Comparison of ENCODE assay signal across 18 cellular contexts in the genomic region with DNA sequence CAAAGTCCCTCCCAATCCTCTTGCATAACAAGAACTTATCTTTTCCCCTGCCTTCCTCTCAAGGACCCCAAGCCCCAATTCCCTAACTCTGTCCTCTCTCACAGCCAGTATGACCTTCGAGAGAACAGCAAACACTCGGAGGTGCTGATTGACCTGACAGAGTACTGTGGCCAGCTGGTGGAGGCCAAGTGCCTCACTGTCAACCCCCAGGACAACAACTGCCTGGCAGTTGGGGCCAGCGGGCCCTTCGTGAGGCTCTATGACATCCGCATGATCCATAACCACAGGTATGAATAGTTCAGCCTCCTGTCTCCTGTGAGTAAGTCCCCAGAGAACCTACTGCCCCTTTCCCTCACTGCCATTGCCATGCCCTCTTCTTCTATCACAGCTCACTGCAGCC. TPM values are rescaled to one million over a fixed set of nuclear protein-coding genes. Genes with fewer than 3 reads are reported as not detected.
DNase-seq lines count a peak whose midpoint lies in the region; ATAC-seq, FAIRE-seq and TF ChIP-seq lines count a peak whose summit lies in the region.
"Had no signal": no experiment of that assay in that cellular context is flagged by ENCODE, and none has a peak within 500 bp of the region (broad histone marks: within the 10 kb centered on the region; RNA-seq: fewer than 3 reads in every experiment).

No MANE protein-coding gene starts in this region.

- intact Hi-C loops in left cardiac atrium (cut with DNase I), result no loop called here

- H2AFZ ChIP-seq in GM23248, result no peak overlapping the region

- DNase-seq in GM23248, result peak; percentile 70
- no peak for DNase-seq in RWPE2 (ENCODE audit: low spot score)
- DNase-seq in left cardiac atrium, result no peak
- peak; percentile 37 for DNase-seq in small intestine
- DNase-seq in NCI-H2227 treated with DMSO at 0.1 percent for 48 hours (lab: John Stamatoyannopoulos, UW), result no peak
- no peak for DNase-seq in SW 1271 (lab: John Stamatoyannopoulos, UW)
- DNase-seq: activated CD8-positive, alpha-beta T cell treated with anti-CD3 and anti-CD28 coated beads, Interleukin-2, amount 10 ng/mL, durations not matched to agents 7 days and 5 days; colonic mucosa; mesendoderm; NCI-H1048; NCI-H774; RPMI8226; T-cell; WERI-Rb-1 had no signal

- H4K20me1 ChIP-seq in GM23248 (ENCODE audit: insufficient read depth), result no peaks in the 10 kb centered on the region

- H3K27ac ChIP-seq in GM23248 (no peak overlapping the region), RWPE2 (ENCODE audit: poor library complexity, severe bottlenecking) (no peak overlapping the region), small intestine (ENCODE audit: low read depth in 1 of 2, low read length in 1 of 2) (peak overlapping the region in 1 of 2 donors; percentile 73)
- H3K27ac ChIP-seq: colonic mucosa, WERI-Rb-1 had no signal

- peaks cover 5% of the 10 kb centered on the region; the same call in 1 of the 2 replicates for H3K4me1 ChIP-seq in GM23248 (ENCODE audit: insufficient read depth)
- H3K4me1 ChIP-seq in RWPE2 (ENCODE audit: insufficient read depth, poor library complexity, severe bottlenecking), result no peaks in the 10 kb centered on the region
- H3K4me1 ChIP-seq in small intestine (ENCODE audit: control insufficient read depth in 2 of 2, insufficient read depth in 1 of 2, low read depth in 1 of 2, low read length in 1 of 2), result peaks cover 0 to 9% of the 10 kb centered on the region in 2 donors
- H3K4me1 ChIP-seq: colonic mucosa, HAP-1 had no signal

- 61 to 66% methylated on average over 5 of the region's 5 CpGs for WGBS in GM23248 (ENCODE audit: low coverage in 1 of 2, low lambda C conversion rate in 2 of 2, missing lambda C conversion rate in 2 of 2), 2 experiments
- WGBS in small intestine, 3 donors, result 60 to 81% (median 64%) methylated on average over 5 of the region's 5 CpGs

- H3K27me3 ChIP-seq in GM23248 (replicated peaks; ENCODE audit: insufficient read depth), result no peaks in the 10 kb centered on the region
- H3K27me3 ChIP-seq in RWPE2 (ENCODE audit: insufficient read depth, poor library complexity, severe bottlenecking), result no peaks in the 10 kb centered on the region
- no peaks in the 10 kb centered on the region for H3K27me3 ChIP-seq in small intestine (ENCODE audit: control insufficient read depth in 2 of 2, insufficient read depth in 2 of 2, low read length in 2 of 2)
- H3K27me3 ChIP-seq: colonic mucosa had no signal

- peak; percentile 41; the same call in 1 of the 3 replicates for ATAC-seq in RWPE2 (ENCODE audit: low read depth)
- peak; percentile 19 to 63 for ATAC-seq in left cardiac atrium
- no peak for ATAC-seq in GM18873 (IDR thresholded peaks at IDR 0.05; ENCODE audit: low FRiP score, unreplicated experiment)
- ATAC-seq: activated CD8-positive, alpha-beta T cell treated with anti-CD3 and anti-CD28 coated beads, Interleukin-2, amount 10 ng/mL, durations not matched to agents 7 days and 5 days; T-cell had no signal

- H3K4me3 ChIP-seq in GM23248 (no peak overlapping the region), RWPE2 (ENCODE audit: severe bottlenecking) (no peak overlapping the region), small intestine (ENCODE audit: low read depth in 1 of 2, low read length in 2 of 2) (no peak overlapping the region)
- H3K4me3 ChIP-seq: colonic mucosa, HAP-1 had no signal

- no peak overlapping the region for H3K9ac ChIP-seq in GM23248

- in situ Hi-C loops in GM23248 (cut with MboI), result no loop called here

- peaks cover 10% of the 10 kb centered on the region; the same call in 1 of the 2 replicates for H3K36me3 ChIP-seq in GM23248 (ENCODE audit: low read depth)
- H3K36me3 ChIP-seq in RWPE2 (ENCODE audit: low read depth), result peaks cover 17% of the 10 kb centered on the region
- peaks cover 0 to 7% of the 10 kb centered on the region in 2 donors for H3K36me3 ChIP-seq in small intestine (ENCODE audit: control insufficient read depth in 2 of 2, insufficient read depth in 2 of 2, low read length in 2 of 2)
- H3K36me3 ChIP-seq: HAP-1 had no signal

- no peak for FAIRE-seq in small intestine (lab: Jason Lieb, UNC)
- FAIRE-seq: D721Med, frontal cortex had no signal

- no peak overlapping the region for H3K4me2 ChIP-seq in GM23248 (ENCODE audit: unreplicated experiment)

- no peaks in the 10 kb centered on the region for H3K9me2 ChIP-seq in GM23248 (ENCODE audit: insufficient read depth)

- no peaks in the 10 kb centered on the region for H3F3A ChIP-seq in GM23248 (ENCODE audit: insufficient read depth)

- TF ChIP-seq CTCF in RWPE2 (IDR thresholded peaks at IDR 0.05; ENCODE audit: poor library complexity, severe bottlenecking), result no peak

- no peaks in the 10 kb centered on the region for H3K79me2 ChIP-seq in GM23248 (ENCODE audit: insufficient read depth)

- H3K9me3 ChIP-seq in GM23248 (ENCODE audit: low read depth) (no peaks in the 10 kb centered on the region), RWPE2 (ENCODE audit: severe bottlenecking) (no peaks in the 10 kb centered on the region), small intestine (ENCODE audit: control insufficient read depth, low read depth) (no peaks in the 10 kb centered on the region)
- H3K9me3 ChIP-seq: colonic mucosa, HAP-1 had no signal

RNA-seq across cellular contexts. Expression of a gene that starts 29.9 kb away (rescaled TPM):
- 46.7 and 53.0 TPM in 2 replicates for total RNA-seq in GM23248 (2014; rRNA removed; shearing (Covaris generic))
- polyA plus RNA-seq in GM23248 (2016; fragmentation: Nextera tagmentation; extraction: Ambion mirVana), result 57.8 and 59.0 TPM in 2 replicates
- total RNA-seq in left cardiac atrium, result 10 to 100 TPM; 20.7 to 29.2 TPM
- polyA plus RNA-seq in small intestine, result 10 to 100 TPM; 30.3 to 51.7 (median 32.4) TPM

RNA-seq across cellular contexts. Expression of a gene that starts 49.7 kb away (rescaled TPM):
- total RNA-seq in GM23248 (2014; rRNA removed; shearing (Covaris generic)), result not detected in 2 replicates
- not detected in 2 replicates for polyA plus RNA-seq in GM23248 (2016; fragmentation: Nextera tagmentation; extraction: Ambion mirVana)
- total RNA-seq in left cardiac atrium, result 1 to 10 TPM in 1 of 2 donors, under 1 TPM in 1; 0.81 to 2.4 TPM
- polyA plus RNA-seq in small intestine, result 1 to 10 TPM; 2.5 to 9.5 (median 5.2) TPM
- total RNA-seq: frontal cortex had no signal

RNA-seq across cellular contexts. Expression of a gene that starts 57.7 kb away (rescaled TPM):
- total RNA-seq in GM23248 (2014; rRNA removed; shearing (Covaris generic)), result 23.9 and 24.0 TPM in 2 replicates
- polyA plus RNA-seq in GM23248 (2016; fragmentation: Nextera tagmentation; extraction: Ambion mirVana) (4.1 and 4.7 TPM in 2 replicates), small intestine (10 to 100 TPM; 14.6 to 20.3 (median 15.7) TPM)
- 10 to 100 TPM; 50.6 to 54.2 TPM for total RNA-seq in left cardiac atrium

Comparison
In these comparisons a context has a peak if more than half of its experiments do, and no peak if none do; other contexts are left out.
1. DNase-seq: peak in GM23248 (single experiment) and small intestine (single experiment); none in RWPE2 (single experiment), left cardiac atrium (single experiment), NCI-H2227 treated with DMSO at 0.1 percent for 48 hours (single experiment) and SW 1271 (0 of 2).